ENCODE assay signal across 1 cellular context in genomic region chr7:68783671-68784070, GRCh38.
TF ChIP-seq lines count a peak whose summit lies in the region.

No MANE protein-coding gene starts in this region.

TF ChIP-seq in IMR-90, 13 proteins besides CTCF, POLR2A, EP300 and RAD21:
- TF ChIP-seq, protein P1, sequence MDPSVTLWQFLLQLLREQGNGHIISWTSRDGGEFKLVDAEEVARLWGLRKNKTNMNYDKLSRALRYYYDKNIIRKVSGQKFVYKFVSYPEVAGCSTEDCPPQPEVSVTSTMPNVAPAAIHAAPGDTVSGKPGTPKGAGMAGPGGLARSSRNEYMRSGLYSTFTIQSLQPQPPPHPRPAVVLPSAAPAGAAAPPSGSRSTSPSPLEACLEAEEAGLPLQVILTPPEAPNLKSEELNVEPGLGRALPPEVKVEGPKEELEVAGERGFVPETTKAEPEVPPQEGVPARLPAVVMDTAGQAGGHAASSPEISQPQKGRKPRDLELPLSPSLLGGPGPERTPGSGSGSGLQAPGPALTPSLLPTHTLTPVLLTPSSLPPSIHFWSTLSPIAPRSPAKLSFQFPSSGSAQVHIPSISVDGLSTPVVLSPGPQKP (IDR thresholded peaks at IDR 0.05; ENCODE audit: borderline replicate concordance, low read depth, low read length), result no peak
- TF ChIP-seq RFX5 (IDR thresholded peaks at IDR 0.05; ENCODE audit: low read depth, low read length), result no peak
- no peak for TF ChIP-seq BHLHE40 (IDR thresholded peaks at IDR 0.05; ENCODE audit: low read depth, low read length)
- no peak for TF ChIP-seq MXI1 (IDR thresholded peaks at IDR 0.05; ENCODE audit: borderline replicate concordance, low read depth, low read length)
- no peak for TF ChIP-seq MAZ (IDR thresholded peaks at IDR 0.05; ENCODE audit: borderline replicate concordance, low read depth, low read length)
- no peak for TF ChIP-seq MAFK (IDR thresholded peaks at IDR 0.05; ENCODE audit: low read depth, low read length)
- no peak for TF ChIP-seq NFE2L2 (IDR thresholded peaks at IDR 0.05; ENCODE audit: low read depth, low read length)
